ENCODE assay signal across 15 cellular contexts in genomic region chr18:25935356-25935755, GRCh38.
DNase-seq lines count a peak whose midpoint lies in the region; ATAC-seq, FAIRE-seq and TF ChIP-seq lines count a peak whose summit lies in the region.
"Had no signal": no experiment of that assay in that cellular context is flagged by ENCODE, and none has a peak within 500 bp of the region (broad histone marks: within the 10 kb centered on the region; RNA-seq: fewer than 3 reads in every experiment).

No MANE protein-coding gene starts in this region.

- SMC1A ChIA-PET in GM12878 (lab: Charles Lee; ENCODE audit: uncharacterized antibody, unreplicated experiment): interaction anchor here (0.7 to 1.1 kb wide), 2 partner anchors 11 to 1094 kb away, joined by 3 read pairs; no protein-coding TSS in a partner anchor

- TF ChIP-seq RAD21 in GM12878 (IDR thresholded peaks at IDR 0.05; ENCODE audit: insufficient read depth, low read depth, low read length): no peak

- no peak for TF ChIP-seq POLR2A in GM12892 (IDR thresholded peaks at IDR 0.05; ENCODE audit: low read depth, low read length)
- TF ChIP-seq POLR2A in GM12878 (IDR thresholded peaks at IDR 0.05; ENCODE audit: low read depth, low read length): no peak

- no peak overlapping the region; the same call in 1 of the 2 replicates for H2AFZ ChIP-seq in GM12878 (ENCODE audit: control insufficient read depth, low read depth, low read length)
- no peak overlapping the region for H2AFZ ChIP-seq in MM.1S (ENCODE audit: low read length)

- no peak overlapping the region for H3K9ac ChIP-seq in GM12878 (ENCODE audit: control insufficient read depth, insufficient read depth, low read length)
- no peak overlapping the region for H3K9ac ChIP-seq in MM.1S (ENCODE audit: low read length)

- 0% methylated on average over 1 of the region's 1 CpG for WGBS in GM12878 (ENCODE audit: insufficient coverage, insufficient replicate concordance, low lambda C conversion rate, missing lambda C conversion rate)

- peak; percentile 60 for DNase-seq in DMS 273 (lab: John Stamatoyannopoulos, UW; ENCODE audit: unreplicated experiment)
- no peak for DNase-seq in GM12892 (ENCODE audit: insufficient read length)
- peak; percentile 64 for DNase-seq in HPDE6-E6E7 (ENCODE audit: extremely low spot score)
- DNase-seq in GM12878 (ENCODE audit: low read depth, low spot score): no peak
- DNase-seq in MM.1S: no peak
- DNase-seq: COR-L47, NCI-H1436 treated with DMSO at 0.1 percent for 48 hours, NCI-H2081 treated with DMSO at 0.1 percent for 48 hours, OCI-M1, RPMI8226, SJCRH30, SW 1271 had no signal

- ATAC-seq in GM12878: peak; percentile 59
- no peak for ATAC-seq in HG03439 (IDR thresholded peaks at IDR 0.05; ENCODE audit: unreplicated experiment)
- no peak for ATAC-seq in GM18873 (IDR thresholded peaks at IDR 0.05; ENCODE audit: low FRiP score, unreplicated experiment)
- ATAC-seq in GM19351 (IDR thresholded peaks at IDR 0.05; ENCODE audit: unreplicated experiment): no peak

- no peak overlapping the region for H3K4me3 ChIP-seq in GM12878
- H3K4me3 ChIP-seq in MM.1S (ENCODE audit: low read length): no peak overlapping the region
- H3K4me3 ChIP-seq: SJCRH30 had no signal

- CTCF ChIA-PET in GM12878 (lab: Yijun Ruan, JAX): interaction anchor here (1.0 kb wide), 1 partner anchor 17 kb away, joined by 3 read pairs; no protein-coding TSS in a partner anchor

- intact Hi-C loops in GM12878 (cut with micrococcal nuclease; ENCODE audit: unreplicated experiment): no loop called here

- in situ Hi-C loops in GM12878 (cut with MboI): no loop called here

- H3K27me3 ChIP-seq in GM12878 (replicated peaks in 1 of 2; ENCODE audit: control insufficient read depth in 2 of 2, insufficient read depth in 2 of 2, low read length in 1 of 2) (no peaks in the 10 kb centered on the region), MM.1S (replicated peaks; ENCODE audit: insufficient read depth, low read length) (no peaks in the 10 kb centered on the region)
- H3K27me3 ChIP-seq: SJCRH30 had no signal

- H3K9me3 ChIP-seq in GM12878 (replicated peaks; ENCODE audit: control insufficient read depth, insufficient read depth, low read length): no peaks in the 10 kb centered on the region
- H3K9me3 ChIP-seq in MM.1S (replicated peaks; ENCODE audit: insufficient read depth, low read length): no peaks in the 10 kb centered on the region
- H3K9me3 ChIP-seq: SJCRH30 had no signal

- no peak for TF ChIP-seq EP300 in GM12878 (IDR thresholded peaks at IDR 0.05; ENCODE audit: borderline replicate concordance in 1 of 2, control insufficient read depth in 1 of 2, low read depth in 2 of 2, low read length in 2 of 2)

- H3F3A ChIP-seq in MM.1S (ENCODE audit: insufficient read depth, low read length): no peaks in the 10 kb centered on the region

- H4K20me1 ChIP-seq in GM12878 (ENCODE audit: control insufficient read depth, insufficient read depth): no peaks in the 10 kb centered on the region
- no peaks in the 10 kb centered on the region for H4K20me1 ChIP-seq in MM.1S (ENCODE audit: insufficient read depth, low read length)

- RAD21 ChIA-PET in GM12878 (lab: Charles Lee; ENCODE audit: unreplicated experiment): no interaction called here

- no peaks in the 10 kb centered on the region for H3K9me2 ChIP-seq in MM.1S (replicated peaks; ENCODE audit: insufficient read depth, low read length)

- TF ChIP-seq CTCF in GM12878 (IDR thresholded peaks at IDR 0.05 in 2 of 3, conservative IDR thresholded peaks at IDR 0.05 in 1 of 3; ENCODE audit: control insufficient read depth in 2 of 3, extremely low read depth in 1 of 3, insufficient read depth in 1 of 3, low read depth in 3 of 3, low read length in 3 of 3) (no peak), MM.1S (IDR thresholded peaks at IDR 0.05; ENCODE audit: low read length) (no peak)

- H3K4me1 ChIP-seq in GM12878 (ENCODE audit: control insufficient read depth, insufficient read depth, low read length): no peaks in the 10 kb centered on the region
- H3K4me1 ChIP-seq in MM.1S (ENCODE audit: low read length): no peaks in the 10 kb centered on the region
- H3K4me1 ChIP-seq: SJCRH30 had no signal

- no peak overlapping the region for H3K4me2 ChIP-seq in GM12878 (ENCODE audit: control insufficient read depth, insufficient read depth)
- H3K4me2 ChIP-seq in MM.1S (ENCODE audit: low read depth, low read length): no peak overlapping the region

- no peaks in the 10 kb centered on the region for H3K79me2 ChIP-seq in GM12878 (ENCODE audit: control insufficient read depth, insufficient read depth, low read length)
- H3K79me2 ChIP-seq in MM.1S (ENCODE audit: low read length): no peaks in the 10 kb centered on the region

- H3K27ac ChIP-seq in GM12878 (ENCODE audit: control insufficient read depth, insufficient read depth): no peak overlapping the region
- H3K27ac ChIP-seq in MM.1S (ENCODE audit: low read length): no peak overlapping the region
- H3K27ac ChIP-seq: SJCRH30 had no signal

- no peaks in the 10 kb centered on the region for H3K36me3 ChIP-seq in GM12878 (ENCODE audit: control insufficient read depth in 2 of 2, insufficient read depth in 2 of 2, low read length in 1 of 2)
- H3K36me3 ChIP-seq in MM.1S (replicated peaks; ENCODE audit: insufficient read depth, low read length): no peaks in the 10 kb centered on the region
- H3K36me3 ChIP-seq: SJCRH30 had no signal

- POLR2A ChIA-PET in GM12878 (lab: Charles Lee): no interaction called here

- no TSS peak for BruUV-seq in GM12878 (replicated peaks; lab: Mats Ljungman, UMichigan)

- peak; percentile 50 for FAIRE-seq in GM12892 (lab: Jason Lieb, UNC)
- no peak for FAIRE-seq in GM12878 (lab: Jason Lieb, UNC)

TF ChIP-seq in GM12878, 131 proteins besides CTCF, POLR2A, EP300 and RAD21:
- no peak for TF ChIP-seq MTA3 (IDR thresholded peaks at IDR 0.05; ENCODE audit: borderline replicate concordance, low read length)
- TF ChIP-seq PKNOX1 (IDR thresholded peaks at IDR 0.05): peak; percentile 49; the same call in 1 of the 2 replicates
- TF ChIP-seq MEF2B (IDR thresholded peaks at IDR 0.05; ENCODE audit: partially characterized antibody, poor library complexity, severe bottlenecking): no peak
- TF ChIP-seq WRNIP1 (IDR thresholded peaks at IDR 0.05; ENCODE audit: borderline replicate concordance, low read depth, low read length): no peak

Comparison
In these comparisons a context has a peak if more than half of its experiments do, and no peak if none do; other contexts are left out.
1. DNase-seq: peak in DMS 273 (single experiment) and HPDE6-E6E7 (single experiment); none in GM12892 (single experiment), GM12878 (single experiment) and MM.1S (single experiment).